In the genomic region with DNA sequence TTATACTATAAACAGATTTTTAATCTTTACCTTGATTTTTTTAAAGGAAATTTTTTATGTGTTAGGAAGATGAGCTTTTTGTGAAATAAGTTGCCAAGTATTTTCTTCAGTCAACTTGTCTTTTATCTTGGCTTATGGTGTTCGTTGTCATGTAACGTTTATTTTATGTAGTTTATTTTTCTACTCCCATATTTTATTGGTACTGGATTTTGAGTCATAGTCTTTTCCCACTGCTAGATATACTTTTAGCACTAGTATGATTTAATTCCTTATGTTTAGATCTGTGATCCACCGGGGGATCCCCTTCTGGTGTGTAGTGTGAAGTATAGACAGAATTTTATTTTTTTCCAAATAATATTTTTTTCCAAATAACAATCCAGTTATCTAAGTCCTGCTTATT, we compare ENCODE assay signal across 22 cellular contexts. TPM values are rescaled to one million over a fixed set of nuclear protein-coding genes. Genes with fewer than 3 reads are reported as not detected.
DNase-seq lines count a peak whose midpoint lies in the region; ATAC-seq and TF ChIP-seq lines count a peak whose summit lies in the region.
"Had no signal": no experiment of that assay in that cellular context is flagged by ENCODE, and none has a peak within 500 bp of the region (broad histone marks: within the 10 kb centered on the region; RNA-seq: fewer than 3 reads in every experiment).

No MANE protein-coding gene starts in this region.

- no peak overlapping the region for H3K4me2 ChIP-seq in IMR-90 (ENCODE audit: low read depth, low read length)
- no peak overlapping the region for H3K4me2 ChIP-seq in smooth muscle cell
- H3K4me2 ChIP-seq: BLaER1 treated with 17β-estradiol and CSF1 and Interleukin-3, amounts not matched to agents 10 nM and 100 nM had no signal

- TF ChIP-seq POLR2A in IMR-90 (IDR thresholded peaks at IDR 0.05; ENCODE audit: low read depth, low read length) = no peak

- H3K36me3 Mint-ChIP-seq in mesothelial cell of epicardium = peaks cover 7% of the 10 kb centered on the region

- H3K4me3 ChIP-seq in IMR-90 (ENCODE audit: insufficient read depth, low read depth, low read length) (no peak overlapping the region), colonic mucosa (no peak overlapping the region), smooth muscle cell (no peak overlapping the region), upper lobe of right lung (no peak overlapping the region)
- H3K4me3 ChIP-seq: BLaER1 treated with 17β-estradiol and CSF1 and Interleukin-3, amounts not matched to agents 10 nM and 100 nM; GM12878; GM23248 had no signal

- H3K56ac ChIP-seq in IMR-90 (ENCODE audit: extremely low read depth, insufficient read depth, low read length) = no peak overlapping the region

- H2BK20ac ChIP-seq in IMR-90 (ENCODE audit: low read depth, low read length) = no peak overlapping the region

- H3K4me1 ChIP-seq in IMR-90 (ENCODE audit: control insufficient read depth, insufficient read depth, low read length) (no peaks in the 10 kb centered on the region), colonic mucosa (no peaks in the 10 kb centered on the region), smooth muscle cell (ENCODE audit: low read depth) (no peaks in the 10 kb centered on the region), upper lobe of right lung (no peaks in the 10 kb centered on the region)
- H3K4me1 ChIP-seq: BE2C had no signal

- no TSS peak for BruUV-seq in IMR-90 (replicated peaks; lab: Mats Ljungman, UMichigan)

- H3K9me3 Mint-ChIP-seq in mesothelial cell of epicardium = no peaks in the 10 kb centered on the region
- H3K9me3 Mint-ChIP-seq: CD14-positive monocyte; CD4-positive, alpha-beta T cell; CD8-positive, alpha-beta memory T cell had no signal

- in situ Hi-C loops in IMR-90 (cut with MboI; ENCODE audit: low sequenced_read_pairs) (no loop called here), G401 (cut with HindIII; ENCODE audit: low sequenced_read_pairs) (no loop called here)

- dilution Hi-C loops in IMR-90 (cut with HindIII; ENCODE audit: low sequenced_read_pairs, unreplicated experiment) = no loop called here

- peaks cover 29% of the 10 kb centered on the region for H3K79me2 ChIP-seq in smooth muscle cell (ENCODE audit: low read depth)

- H3K23ac ChIP-seq in IMR-90 (ENCODE audit: low read depth, low read length) = no peak overlapping the region

- ATAC-seq in IMR-90 (ENCODE audit: low read depth) (no peak; the same call in 1 of the 2 replicates), HG03139 (IDR thresholded peaks at IDR 0.05; ENCODE audit: unreplicated experiment) (no peak), upper lobe of right lung (no peak)
- ATAC-seq: GM12878 had no signal

- no peak for TF ChIP-seq CTCF in IMR-90 (conservative IDR thresholded peaks at IDR 0.05; ENCODE audit: low read depth, low read length)
- no peak for TF ChIP-seq CTCF in colonic mucosa (IDR thresholded peaks at IDR 0.05)
- no peak for TF ChIP-seq CTCF in mesothelial cell of epicardium (IDR thresholded peaks at IDR 0.05; ENCODE audit: unreplicated experiment)
- TF ChIP-seq CTCF in smooth muscle cell (IDR thresholded peaks at IDR 0.05; ENCODE audit: borderline replicate concordance, insufficient read depth, poor library complexity, severe bottlenecking) = no peak
- TF ChIP-seq CTCF in upper lobe of right lung (IDR thresholded peaks at IDR 0.05) = no peak

- no peak overlapping the region for H2AK9ac ChIP-seq in IMR-90 (replicated peaks; ENCODE audit: low read depth, low read length, poor library complexity)

- POLR2A ChIA-PET in IMR-90 (lab: Charles Lee; ENCODE audit: unreplicated experiment) = no interaction called here

- no peaks in the 10 kb centered on the region for H3F3A ChIP-seq in smooth muscle cell (ENCODE audit: low read depth)

- no peak overlapping the region for H4K5ac ChIP-seq in IMR-90 (ENCODE audit: low read depth, low read length)

- H3K36me3 ChIP-seq in IMR-90 (ENCODE audit: control insufficient read depth, insufficient read depth, low read length) (0 out of 2 replicates have a peak, but pooled peaks cover 1% of the 10 kb centered on the region), colonic mucosa (no peaks in the 10 kb centered on the region), smooth muscle cell (ENCODE audit: low read depth) (no peaks in the 10 kb centered on the region), upper lobe of right lung (peaks cover 16% of the 10 kb centered on the region)
- H3K36me3 ChIP-seq: BE2C had no signal

- H3K9me1 ChIP-seq in IMR-90 (ENCODE audit: insufficient read depth, low read length) = no peaks in the 10 kb centered on the region

- no peak overlapping the region for H3K27ac ChIP-seq in IMR-90 (ENCODE audit: insufficient read depth, low read length)
- H3K27ac ChIP-seq in colonic mucosa = peak overlapping the region; percentile 0
- H3K27ac ChIP-seq in smooth muscle cell (ENCODE audit: low read depth) = no peak overlapping the region
- H3K27ac ChIP-seq in upper lobe of right lung = no peak overlapping the region
- H3K27ac ChIP-seq: BLaER1 treated with 17β-estradiol and CSF1 and Interleukin-3, amounts not matched to agents 10 nM and 100 nM; GM23248 had no signal

- H4K20me1 ChIP-seq in IMR-90 (ENCODE audit: insufficient read depth, low read length) = 0 out of 2 replicates have a peak, but pooled peaks cover 3% of the 10 kb centered on the region
- H4K20me1 ChIP-seq in smooth muscle cell (ENCODE audit: low read depth) = peaks cover 43% of the 10 kb centered on the region

- H4K8ac ChIP-seq in IMR-90 (ENCODE audit: low read depth in 2 of 2, low read length in 2 of 2) = no peak overlapping the region

- intact Hi-C loops in IMR-90 (cut with micrococcal nuclease) (loop anchor here (10.0 kb wide), 1 partner anchor 70 kb away; no protein-coding TSS in a partner anchor), colonic mucosa (cut with DNase I) (no loop called here), upper lobe of right lung (cut with DNase I) (no loop called here)

- H3K14ac ChIP-seq in IMR-90 (replicated peaks; ENCODE audit: low read depth, low read length) = no peak overlapping the region

- peak overlapping the region; percentile 27 for H3K27ac Mint-ChIP-seq in mesothelial cell of epicardium
- H3K27ac Mint-ChIP-seq: CD14-positive monocyte; CD4-positive, alpha-beta T cell had no signal

- no peaks in the 10 kb centered on the region for H3K27me3 ChIP-seq in IMR-90 (ENCODE audit: control insufficient read depth, insufficient read depth, low read length)
- no peaks in the 10 kb centered on the region for H3K27me3 ChIP-seq in colonic mucosa
- H3K27me3 ChIP-seq in smooth muscle cell (ENCODE audit: low read depth) = no peaks in the 10 kb centered on the region
- no peaks in the 10 kb centered on the region for H3K27me3 ChIP-seq in upper lobe of right lung
- H3K27me3 ChIP-seq: BE2C; BLaER1 treated with 17β-estradiol and CSF1 and Interleukin-3, amounts not matched to agents 10 nM and 100 nM had no signal

- CTCF ChIA-PET in IMR-90 (lab: Yijun Ruan, JAX) = no interaction called here

- H2BK5ac ChIP-seq in IMR-90 (ENCODE audit: low read depth, low read length, poor library complexity, severe bottlenecking) = no peak overlapping the region

- DNase-seq in IMR-90 (peak; percentile 15), colonic mucosa (no peak), mesothelial cell of epicardium (ENCODE audit: low spot score in 2 of 2, unreplicated experiment in 2 of 2) (no peak), G401 (ENCODE audit: low spot score) (no peak), smooth muscle cell (lab: John Stamatoyannopoulos, UW; ENCODE audit: unreplicated experiment) (no peak), upper lobe of right lung (no peak)
- DNase-seq: ACHN; AML-193; BE2C; Calu3; CD4-positive, alpha-beta T cell; CD8-positive, alpha-beta memory T cell; COR-L47; DMS53; DMS79 treated with DMSO at 0.1 percent for 48 hours; GM23248; H7; HCEC 1CT had no signal

- no CpG with 5 or more reads among the region's 3 CpGs for WGBS in IMR-90 (ENCODE audit: extremely low coverage in 2 of 2, insufficient read length in 1 of 2), 2 experiments
- WGBS in smooth muscle cell (ENCODE audit: low lambda C conversion rate) = 89% methylated on average over 3 of the region's 3 CpGs

- no peak overlapping the region for H3K18ac ChIP-seq in IMR-90 (ENCODE audit: low read depth, low read length)

- no peaks in the 10 kb centered on the region for H3K27me3 Mint-ChIP-seq in mesothelial cell of epicardium (ENCODE audit: low read depth)
- H3K27me3 Mint-ChIP-seq: CD4-positive, alpha-beta T cell had no signal

- H3K79me1 ChIP-seq in IMR-90 (ENCODE audit: low read depth in 1 of 2, low read length in 2 of 2) = peaks cover 14 to 24% of the 10 kb centered on the region in 2 experiments

- H3K4me3 Mint-ChIP-seq in mesothelial cell of epicardium = no peak overlapping the region
- H3K4me3 Mint-ChIP-seq: CD14-positive monocyte; CD4-positive, alpha-beta T cell had no signal

- H3K4me1 Mint-ChIP-seq in mesothelial cell of epicardium = peaks cover 46% of the 10 kb centered on the region
- H3K4me1 Mint-ChIP-seq: CD14-positive monocyte had no signal

- no peak for TF ChIP-seq RAD21 in IMR-90 (IDR thresholded peaks at IDR 0.05; ENCODE audit: low read length)

- H3K9ac ChIP-seq in IMR-90 (ENCODE audit: low read depth, low read length) (no peak overlapping the region), colonic mucosa (ENCODE audit: low read depth in 2 of 2, low read length in 2 of 2) (no peak overlapping the region), smooth muscle cell (ENCODE audit: low read depth) (no peak overlapping the region)
- H3K9ac ChIP-seq: BLaER1 treated with 17β-estradiol and CSF1 and Interleukin-3, amounts not matched to agents 10 nM and 100 nM; GM23248 had no signal

- no peak overlapping the region for H3K4ac ChIP-seq in IMR-90 (ENCODE audit: low read depth, low read length)

- H2BK15ac ChIP-seq in IMR-90 (ENCODE audit: low read depth, low read length) = no peak overlapping the region

- H3K9me3 ChIP-seq in IMR-90 (ENCODE audit: control insufficient read depth, insufficient read depth, low read length) = no peaks in the 10 kb centered on the region
- H3K9me3 ChIP-seq in colonic mucosa = no peaks in the 10 kb centered on the region
- H3K9me3 ChIP-seq in smooth muscle cell (replicated peaks; ENCODE audit: low read depth) = no peaks in the 10 kb centered on the region
- H3K9me3 ChIP-seq in upper lobe of right lung = no peaks in the 10 kb centered on the region
- H3K9me3 ChIP-seq: BE2C; BLaER1 treated with 17β-estradiol and CSF1 and Interleukin-3, amounts not matched to agents 10 nM and 100 nM had no signal

- H2AK5ac ChIP-seq in IMR-90 (ENCODE audit: low read depth, low read length) = no peak overlapping the region

- H4K91ac ChIP-seq in IMR-90 (ENCODE audit: insufficient read depth, low read depth, low read length) = no peak overlapping the region

- H2AFZ ChIP-seq in IMR-90 (replicated peaks; ENCODE audit: low read length, poor library complexity) (no peak overlapping the region), smooth muscle cell (ENCODE audit: low read depth) (no peak overlapping the region)
- H2AFZ ChIP-seq: GM23248 had no signal

- H2BK120ac ChIP-seq in IMR-90 (ENCODE audit: low read depth, low read length) = no peak overlapping the region

RNA-seq across cellular contexts. Expression of a gene that starts 54.2 kb away (rescaled TPM):
- total RNA-seq in IMR-90 (2012; rRNA removed) = 32.6 and 48.0 TPM in 2 replicates
- polyA plus RNA-seq in IMR-90 (2012; rRNA removed) = 7.3 and 9.0 TPM in 2 replicates
- polyA plus RNA-seq in IMR-90 (2012; cell fraction: cytosol; rRNA removed) = 2.0 and 2.1 TPM in 2 replicates
- 2.8 and 14.5 TPM in 2 replicates for polyA plus RNA-seq in IMR-90 (2012; cell fraction: nucleus; rRNA removed; ENCODE audit: low replicate concordance)
- total RNA-seq in colonic mucosa = 10 to 100 TPM; 56.4 to 91.4 TPM
- 72.7 to 75.2 TPM (median 73.9 TPM) in 3 replicates for total RNA-seq in mesothelial cell of epicardium
- total RNA-seq in G401 (2014; rRNA removed; shearing (Covaris generic)) = 30.0 and 31.5 TPM in 2 replicates
- total RNA-seq in smooth muscle cell = 24.8 and 28.5 TPM in 2 replicates
- 4.0 and 10.1 TPM in 2 replicates for polyA plus RNA-seq in smooth muscle cell
- 105 TPM for total RNA-seq in upper lobe of right lung
